8 cellular contexts compared by ENCODE assay signal in the genomic region with DNA sequence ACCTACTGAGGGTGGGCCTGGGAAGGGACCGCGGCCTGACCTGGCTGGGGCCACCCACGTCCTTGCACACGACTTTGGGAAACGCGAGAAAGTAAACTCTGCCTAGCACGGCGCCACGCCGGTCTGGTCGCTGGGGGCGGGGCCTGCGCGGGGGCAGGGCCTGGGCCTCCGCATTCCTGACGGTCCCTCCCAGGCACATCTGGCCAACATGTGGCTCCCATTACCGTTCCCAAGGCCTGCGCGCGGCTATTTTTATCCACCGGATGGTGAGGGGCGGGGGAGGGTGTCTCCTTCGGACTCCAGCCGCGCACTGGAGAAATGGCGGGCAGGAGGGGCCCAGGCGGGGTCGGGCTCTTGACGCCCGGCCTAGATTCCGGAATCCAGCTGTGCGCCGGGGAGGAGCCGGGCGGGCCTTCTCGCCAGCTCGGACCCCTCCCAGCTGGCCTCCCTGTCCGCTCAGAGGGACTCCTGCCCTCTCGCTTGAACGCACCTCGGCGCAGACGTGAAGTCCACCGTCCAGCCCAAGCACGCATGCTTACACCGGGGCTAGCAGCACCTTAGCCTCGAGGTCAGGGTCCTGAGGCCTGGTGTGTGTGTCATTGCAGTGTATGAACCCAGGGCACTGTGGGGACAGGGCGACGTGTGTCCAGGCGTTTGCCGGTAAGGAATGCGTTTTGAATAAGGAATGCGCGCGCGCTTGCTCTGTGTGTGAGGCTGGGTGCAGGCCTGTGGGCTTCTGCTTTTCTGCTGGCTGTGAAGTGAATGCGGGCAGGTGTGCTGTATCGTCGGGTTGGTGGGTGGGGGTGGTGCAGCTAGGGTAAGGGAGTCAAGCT. TPM values are rescaled to one million over a fixed set of nuclear protein-coding genes. Genes with fewer than 3 reads are reported as not detected.
DNase-seq lines count a peak whose midpoint lies in the region; ATAC-seq and TF ChIP-seq lines count a peak whose summit lies in the region.

No MANE protein-coding gene starts in this region.

- no peaks in the 10 kb centered on the region for H3K9me3 ChIP-seq in DOHH2 (ENCODE audit: control insufficient read depth, insufficient read depth, low read length)
- H3K9me3 ChIP-seq in PC-9 (ENCODE audit: insufficient read depth, low read depth): no peaks in the 10 kb centered on the region
- H3K9me3 ChIP-seq in lung (ENCODE audit: control insufficient read depth in 2 of 2, insufficient read depth in 1 of 2, low read length in 1 of 2): no peaks in the 10 kb centered on the region
- no peaks in the 10 kb centered on the region for H3K9me3 ChIP-seq in tibial artery

- peak overlapping the region; percentile 60 for H3K4me3 ChIP-seq in DOHH2 (ENCODE audit: low read length)
- H3K4me3 ChIP-seq in PC-9: no peak overlapping the region
- peak overlapping the region in 54 of 59 donors; percentile 4 to 75 (median 42) for H3K4me3 ChIP-seq in dorsolateral prefrontal cortex
- H3K4me3 ChIP-seq in lung: peak overlapping the region; percentile 25
- H3K4me3 ChIP-seq in tibial artery: peak overlapping the region; percentile 60 to 76

- CTCF ChIA-PET in PC-9 (lab: Charles Lee): no interaction called here

- intact Hi-C loops in PC-9 (cut with micrococcal nuclease; ENCODE audit: unreplicated experiment): no loop called here
- intact Hi-C loops in dorsolateral prefrontal cortex (cut with DNase I): no loop called here
- intact Hi-C loops in tibial artery (cut with DNase I; ENCODE audit: low total_unique reads): no loop called here

- TF ChIP-seq CTCF in DOHH2 (IDR thresholded peaks at IDR 0.05; ENCODE audit: low read depth, low read length, poor library complexity, severe bottlenecking) (no peak), PC-9 (conservative IDR thresholded peaks at IDR 0.05) (no peak), dorsolateral prefrontal cortex (IDR thresholded peaks at IDR 0.05 in 54 of 56, conservative IDR thresholded peaks at IDR 0.05 in 2 of 56; ENCODE audit: low read depth in 1 of 56, partially characterized antibody in 56 of 56) (no peak), lung (IDR thresholded peaks at IDR 0.05; ENCODE audit: control extremely low read depth, extremely low read depth) (no peak), tibial artery (IDR thresholded peaks at IDR 0.05) (no peak)

- POLR2A ChIA-PET in PC-9 (lab: Charles Lee; ENCODE audit: unreplicated experiment): no interaction called here

- H3K4me2 ChIP-seq in DOHH2 (ENCODE audit: low read length) (peak overlapping the region; percentile 61), PC-9 (no peak overlapping the region)

- H3K4me1 ChIP-seq in DOHH2 (ENCODE audit: control insufficient read depth, low read length) (peaks cover 41% of the 10 kb centered on the region), PC-9 (replicated peaks; ENCODE audit: insufficient read depth) (no peaks in the 10 kb centered on the region; the same call in 1 of the 2 replicates), lung (ENCODE audit: control insufficient read depth in 2 of 2, insufficient read depth in 2 of 2, low read length in 2 of 2) (peaks cover 0 to 19% of the 10 kb centered on the region in 2 donors), tibial artery (peaks cover 6 to 38% (median 34%) of the 10 kb centered on the region in 4 donors)

- H3K27me3 ChIP-seq in DOHH2 (ENCODE audit: control insufficient read depth, low read length) (0 out of 2 replicates have a peak, but pooled peaks cover 2% of the 10 kb centered on the region), PC-9 (ENCODE audit: insufficient read depth, low read depth) (no peaks in the 10 kb centered on the region), dorsolateral prefrontal cortex (peaks cover 0 to 5% (median 0%) of the 10 kb centered on the region in 45 donors), lung (ENCODE audit: control insufficient read depth, insufficient read depth) (no peaks in the 10 kb centered on the region), tibial artery (no peaks in the 10 kb centered on the region)

- no peaks in the 10 kb centered on the region for H3K79me2 ChIP-seq in DOHH2 (ENCODE audit: control insufficient read depth, low read length)
- no peaks in the 10 kb centered on the region for H3K79me2 ChIP-seq in PC-9 (ENCODE audit: low read depth)

- WGBS in lung, 2 donors: 26 to 29% methylated on average over 59 of the region's 59 CpGs

- DNase-seq in PC-9 (no peak), dorsolateral prefrontal cortex (no peak), lung (ENCODE audit: low spot score) (peak; percentile 68), tibial artery (peak; percentile 76 to 91), LoVo (ENCODE audit: low spot score) (no peak), NCI-H524 (lab: John Stamatoyannopoulos, UW) (no peak)

- no peak overlapping the region for H2AFZ ChIP-seq in PC-9

- ATAC-seq in lung (ENCODE audit: insufficient read depth, low FRiP score) (peak; percentile 72), HG03097 (IDR thresholded peaks at IDR 0.05; ENCODE audit: low FRiP score, unreplicated experiment) (no peak)

- H4K20me1 ChIP-seq in DOHH2 (ENCODE audit: control insufficient read depth, insufficient read depth, low read depth, low read length) (no peaks in the 10 kb centered on the region), PC-9 (ENCODE audit: insufficient read depth) (no peaks in the 10 kb centered on the region)

- H3K27ac ChIP-seq in DOHH2 (ENCODE audit: low read depth, low read length) (no peak overlapping the region), PC-9 (no peak overlapping the region), dorsolateral prefrontal cortex (peak overlapping the region in 22 of 59 donors; percentile 3 to 87 (median 52)), lung (ENCODE audit: low read depth in 1 of 2, low read length in 1 of 2) (peak overlapping the region; percentile 12 to 78), tibial artery (peak overlapping the region; percentile 85 to 96)

- no peaks in the 10 kb centered on the region for H3K9me2 ChIP-seq in DOHH2 (replicated peaks; ENCODE audit: control insufficient read depth, low read length)
- no peaks in the 10 kb centered on the region for H3K9me2 ChIP-seq in PC-9 (ENCODE audit: insufficient read depth)

- TSS peak; percentile 24 for BruUV-seq in PC-9 (replicated peaks; lab: Mats Ljungman, UMichigan)

- H3F3A ChIP-seq in DOHH2 (ENCODE audit: control insufficient read depth, insufficient read depth): peaks cover 5% of the 10 kb centered on the region; the same call in 1 of the 2 replicates
- H3F3A ChIP-seq in PC-9 (ENCODE audit: insufficient read depth, low read depth): peaks cover 7% of the 10 kb centered on the region

- H3K36me3 ChIP-seq in DOHH2 (ENCODE audit: control insufficient read depth, low read length) (no peaks in the 10 kb centered on the region), PC-9 (ENCODE audit: low read depth) (no peaks in the 10 kb centered on the region), lung (ENCODE audit: control insufficient read depth in 2 of 2, insufficient read depth in 2 of 2, low read length in 2 of 2) (peaks cover 0 to 7% of the 10 kb centered on the region in 2 donors), tibial artery (no peaks in the 10 kb centered on the region)

RNA-seq across cellular contexts. Expression of a gene that starts 2.1 kb away (rescaled TPM):
- total RNA-seq in PC-9 (2021) (12.4 and 20.5 TPM in 2 replicates), dorsolateral prefrontal cortex (10 to 100 TPM in 5 of 120 experiments, 1 to 10 TPM in 115; 1.4 to 21.5 (median 4.7) TPM), lung (10 to 100 TPM; 31.2 to 33.5 TPM)
- 10 to 100 TPM; 33.9 to 59.5 TPM for polyA plus RNA-seq in lung

RNA-seq across cellular contexts. Expression of a gene that starts 15.2 kb away (rescaled TPM):
- total RNA-seq in PC-9 (2021) (18.3 and 25.9 TPM in 2 replicates), dorsolateral prefrontal cortex (10 to 100 TPM in 119 of 120 experiments, 1 to 10 TPM in 1; 6.5 to 40.5 (median 21.0) TPM), lung (10 to 100 TPM; 13.5 to 16.6 TPM)
- 1 to 10 TPM; 9.0 to 9.9 TPM for polyA plus RNA-seq in lung

Comparison
In these comparisons a context has a peak if more than half of its experiments do, and no peak if none do; other contexts are left out.
1. H3K27ac ChIP-seq: peak in lung (2 of 2) and tibial artery (2 of 2); none in DOHH2 (single experiment) and PC-9 (single experiment).
2. DNase-seq: peak in lung (single experiment) and tibial artery (2 of 2); none in PC-9 (0 of 2), dorsolateral prefrontal cortex (0 of 10), LoVo (single experiment) and NCI-H524 (0 of 2).